In the genomic region with DNA sequence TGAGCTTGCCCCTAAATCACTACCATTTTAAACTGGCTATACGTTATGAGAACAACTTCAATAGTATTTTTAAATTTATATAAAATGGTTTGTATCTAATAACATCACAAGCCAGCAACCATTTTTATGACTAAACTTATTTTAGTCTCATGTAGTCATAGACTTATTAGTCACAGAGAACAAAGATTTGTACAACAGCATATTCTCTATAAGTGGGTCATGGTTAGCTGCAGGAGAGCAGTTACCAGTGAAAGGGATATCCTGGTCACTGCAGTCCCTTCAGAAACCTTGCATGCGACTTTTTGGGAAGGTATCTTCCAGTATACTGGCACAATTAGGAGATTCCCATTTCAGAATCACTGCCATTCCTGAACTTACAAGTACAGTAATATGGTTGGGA, we compare ENCODE assay signal across 24 cellular contexts.
"Had no signal": no experiment of that assay in that cellular context is flagged by ENCODE, and none has a peak within 500 bp of the region (broad histone marks: within the 10 kb centered on the region; RNA-seq: fewer than 3 reads in every experiment).

No MANE protein-coding gene starts in this region.

- H3K27me3 ChIP-seq: MG63, SJCRH30 had no signal

- H3K4me1 ChIP-seq: SJCRH30 had no signal

- H3K36me3 ChIP-seq: MG63, SJCRH30 had no signal

- ATAC-seq: HepG2, Panc1, Right ventricle myocardium inferior, SK-N-SH treated with all-trans-retinoic acid at 6 μM for 48 hours had no signal

- DNase-seq: IMR-90, Karpas-422, KG1, MG63, NCI-H1092, NCI-H1105 treated with DMSO at 0.1 percent for 48 hours, NCI-H1417 treated with DMSO at 0.1 percent for 48 hours, NCI-H146, NCI-H187, NCI-H2029, NCI-H2081 treated with DMSO at 0.1 percent for 48 hours, NCI-H2171, NCI-H226, NCI-H446, NCI-H510A, NCI-H524 treated with DMSO at 0.1 percent for 48 hours, NCI-H69, NCI-H774, SHP77 treated with DMSO at 0.1 percent for 48 hours, SJCRH30 had no signal

- H3K4me3 ChIP-seq: MG63, SJCRH30 had no signal

- H3K27ac ChIP-seq: SJCRH30 had no signal

- H3K9me3 ChIP-seq: MG63, SJCRH30 had no signal
